Comparison of ENCODE assay signal across 7 cellular contexts in genomic region chr1:33726274-33726804, GRCh38.
"Had no signal": no experiment of that assay in that cellular context is flagged by ENCODE, and none has a peak within 500 bp of the region (broad histone marks: within the 10 kb centered on the region; RNA-seq: fewer than 3 reads in every experiment).

No MANE protein-coding gene starts in this region.

- H3K9me3 ChIP-seq: HAP-1 had no signal

- H3K4me1 ChIP-seq: HAP-1 had no signal

- H3K4me3 Mint-ChIP-seq: HFFc6 had no signal

- DNase-seq: GM23248, GOT3, H7, HFFc6, IMR-90 had no signal

- ATAC-seq: HCT116 had no signal

- H3K4me3 ChIP-seq: GM23248, HAP-1 had no signal

- H3K36me3 ChIP-seq: HAP-1 had no signal

- H3K27ac Mint-ChIP-seq: HFFc6 had no signal

- H3K27ac ChIP-seq: GM23248 had no signal
